In the genomic region with DNA sequence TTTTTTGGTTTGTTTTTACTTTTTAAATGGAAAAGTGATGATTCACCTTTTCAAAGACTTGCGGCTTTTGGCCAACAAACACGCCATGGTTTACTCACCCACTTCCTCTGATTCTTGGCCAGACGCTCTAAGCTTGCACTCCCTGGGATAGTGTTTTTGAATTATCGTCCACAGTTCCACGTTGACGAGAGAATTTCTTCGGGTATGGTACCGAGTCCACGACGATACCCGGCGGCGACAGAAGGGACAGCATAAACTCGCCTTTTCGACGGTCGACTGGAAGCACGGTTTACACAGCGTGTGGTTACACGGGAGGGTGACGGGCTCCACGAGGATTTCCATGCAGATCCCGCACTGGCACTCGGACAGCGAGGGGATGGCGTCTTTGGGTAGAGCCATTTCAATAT, we compare ENCODE assay signal across 8 cellular contexts. TPM values are rescaled to one million over a fixed set of nuclear protein-coding genes. Genes with fewer than 3 reads are reported as not detected.
DNase-seq lines count a peak whose midpoint lies in the region; ATAC-seq and TF ChIP-seq lines count a peak whose summit lies in the region.

No MANE protein-coding gene starts in this region.

- H3K4me2 ChIP-seq in DND-41 (ENCODE audit: insufficient read depth, low read length), result peak overlapping the region; percentile 81

- H3K36me3 ChIP-seq in DND-41 (ENCODE audit: insufficient read depth, low read length), result peaks cover 23% of the 10 kb centered on the region
- H3K36me3 ChIP-seq in H7 (replicated peaks; ENCODE audit: control insufficient read depth, insufficient read depth, low read length), result peaks cover 3% of the 10 kb centered on the region

- ATAC-seq in DND-41 (ENCODE audit: insufficient read depth, low read depth), result peak; percentile 30
- ATAC-seq in HG02870 (IDR thresholded peaks at IDR 0.05; ENCODE audit: unreplicated experiment), result no peak

- peak overlapping the region; percentile 58 for H2AFZ ChIP-seq in DND-41 (ENCODE audit: low read depth, low read length)

- DNase-seq in DND-41, result peak; percentile 64
- DNase-seq in H7, result peak; percentile 44
- peak; percentile 30 for DNase-seq in NCI-H1048 (lab: John Stamatoyannopoulos, UW)
- DNase-seq in activated CD4-positive, alpha-beta T cell treated with anti-CD3 and anti-CD28 coated beads for 4 hours, result peak; percentile 58 to 59
- DNase-seq in stimulated activated CD4-positive, alpha-beta T cell treated with anti-CD3 and anti-CD28 coated beads, Interleukin-15, amount 100 ng/mL, for 48 hours (ENCODE audit: low read depth in 2 of 2), result peak; percentile 40

- H3K27me3 ChIP-seq in DND-41 (ENCODE audit: insufficient read depth, low read length, poor library complexity) (no peaks in the 10 kb centered on the region), H7 (ENCODE audit: control insufficient read depth, insufficient read depth, low read length) (no peaks in the 10 kb centered on the region), layer of hippocampus (ENCODE audit: control insufficient read depth, insufficient read depth, low read length) (no peaks in the 10 kb centered on the region)

- peaks cover 14% of the 10 kb centered on the region for H3K9me3 ChIP-seq in DND-41 (ENCODE audit: insufficient read depth, low read length, severe bottlenecking)

- H3K4me3 ChIP-seq in DND-41 (ENCODE audit: low read depth in 1 of 2, low read length in 2 of 2) (peak overlapping the region; percentile 71 to 82), H7 (ENCODE audit: insufficient read depth, low read depth, low read length) (peak overlapping the region; percentile 91)

- H3K4me1 ChIP-seq in DND-41 (ENCODE audit: insufficient read depth, low read length), result peaks cover 33% of the 10 kb centered on the region

- H4K20me1 ChIP-seq in DND-41 (ENCODE audit: insufficient read depth, low read length), result peaks cover 46% of the 10 kb centered on the region

- peak overlapping the region; percentile 78 for H3K9ac ChIP-seq in DND-41 (ENCODE audit: low read depth, low read length)

- no peak for TF ChIP-seq CTCF in DND-41 (IDR thresholded peaks at IDR 0.05; ENCODE audit: borderline replicate concordance, extremely low read depth, low read length, poor library complexity, severe bottlenecking)

- peaks cover 56% of the 10 kb centered on the region for H3K79me2 ChIP-seq in DND-41 (ENCODE audit: insufficient read depth, low read length)

- peak overlapping the region; percentile 91 for H3K27ac ChIP-seq in DND-41 (ENCODE audit: low read length)
- H3K27ac ChIP-seq in cingulate gyrus (ENCODE audit: low read depth, low read length), result peak overlapping the region; percentile 76
- peak overlapping the region; percentile 85 for H3K27ac ChIP-seq in layer of hippocampus (ENCODE audit: low read depth, low read length)

RNA-seq across cellular contexts. Expression of gene RNF168, which starts 0.8 kb away (rescaled TPM):
- 30.1 and 50.3 TPM in 2 replicates for total RNA-seq in H7 (2014; rRNA removed; shearing (Covaris generic))

RNA-seq across cellular contexts. Expression of gene SMCO1, which starts 12.4 kb away (rescaled TPM):
- not detected in 2 replicates for total RNA-seq in H7 (2014; rRNA removed; shearing (Covaris generic))
